In the genomic region with DNA sequence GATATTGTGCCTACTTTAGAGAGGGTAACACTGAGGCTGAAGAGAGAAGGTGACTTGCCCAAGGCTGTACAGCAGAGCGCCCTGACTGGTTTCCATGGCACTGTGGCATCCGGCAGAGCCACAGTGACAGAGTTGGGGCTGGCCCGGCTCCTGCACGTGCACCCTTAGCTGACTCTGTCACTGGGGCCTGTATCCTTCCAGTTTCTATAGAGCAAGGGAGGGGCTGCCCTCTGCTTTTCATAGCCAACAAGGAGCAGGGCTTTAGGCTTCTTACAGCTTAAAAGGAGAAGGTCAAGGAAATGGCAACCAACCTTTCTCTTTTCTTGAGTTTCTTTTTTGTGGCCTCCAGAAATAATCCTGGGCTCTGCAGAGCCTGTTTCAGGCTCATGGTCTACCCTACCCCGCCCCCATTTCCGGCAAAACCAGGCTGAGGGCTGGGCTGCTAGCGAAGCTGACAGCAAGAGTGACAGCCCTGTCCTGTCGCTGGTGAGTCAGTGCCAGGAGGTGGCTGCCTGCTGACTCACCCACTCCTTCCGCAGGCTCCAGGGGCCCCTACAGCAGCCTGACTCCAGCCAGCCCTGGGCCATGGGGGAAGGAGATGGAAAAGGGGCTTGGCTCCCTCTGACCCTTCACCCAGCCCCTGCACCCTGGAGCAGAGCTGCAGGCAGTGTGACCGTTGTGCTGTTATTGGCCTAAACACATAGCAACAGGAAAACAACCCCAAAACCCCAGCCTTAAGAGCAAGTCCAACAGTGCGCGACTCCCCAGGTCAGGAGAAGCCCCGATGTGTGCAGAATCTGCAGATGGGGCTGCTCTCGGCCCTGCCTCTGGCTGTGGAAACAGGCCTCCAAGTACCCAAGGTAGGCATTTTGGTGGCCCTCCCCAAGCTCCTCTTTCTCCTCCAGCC, we compare ENCODE assay signal across 8 cellular contexts. TPM values are rescaled to one million over a fixed set of nuclear protein-coding genes. Genes with fewer than 3 reads are reported as not detected.
DNase-seq lines count a peak whose midpoint lies in the region; ATAC-seq and TF ChIP-seq lines count a peak whose summit lies in the region.

No MANE protein-coding gene starts in this region.

- peak; percentile 75 for ATAC-seq in GM21447 (IDR thresholded peaks at IDR 0.05; ENCODE audit: unreplicated experiment)

- peaks cover 82% of the 10 kb centered on the region for H3K79me2 ChIP-seq in hepatocyte

- 49% methylated on average over 14 of the region's 14 CpGs for WGBS in hepatocyte (ENCODE audit: low lambda C conversion rate, missing lambda C conversion rate)

- peak overlapping the region; percentile 43 for H3K4me2 ChIP-seq in hepatocyte

- H3K27me3 ChIP-seq in hepatocyte: no peaks in the 10 kb centered on the region

- DNase-seq in DMS79 treated with DMSO at 0.1 percent for 48 hours (lab: John Stamatoyannopoulos, UW): peak; percentile 43
- peak; percentile 96 for DNase-seq in HT1080 (ENCODE audit: low read depth)
- DNase-seq in T-helper 1 cell: peak; percentile 86 to 97 (median 91)
- peak; percentile 72 for DNase-seq in amniotic epithelial cell (ENCODE audit: low read depth)
- DNase-seq in hepatocyte (ENCODE audit: low spot score): peak; percentile 93
- no peak for DNase-seq in cerebellum (ENCODE audit: low spot score)

- H3K9me2 ChIP-seq in hepatocyte (replicated peaks; ENCODE audit: insufficient read depth): no peaks in the 10 kb centered on the region

- H3K4me1 ChIP-seq in hepatocyte (ENCODE audit: insufficient read depth): peaks cover 26% of the 10 kb centered on the region

- peak overlapping the region; percentile 93 for H3K27ac ChIP-seq in hepatocyte
- H3K27ac ChIP-seq in skin epidermis: peak overlapping the region; percentile 14 to 99 (median 85)

- H3K4me3 ChIP-seq in hepatocyte (no peak overlapping the region), skin epidermis (peak overlapping the region in 2 of 7 experiments; percentile 8 to 15)

- H3K9me3 ChIP-seq in hepatocyte (ENCODE audit: low read depth): no peaks in the 10 kb centered on the region

- peaks cover 17% of the 10 kb centered on the region for H4K20me1 ChIP-seq in hepatocyte (ENCODE audit: insufficient read depth, poor library complexity, severe bottlenecking)

- H2AFZ ChIP-seq in hepatocyte: no peak overlapping the region

- H3K36me3 ChIP-seq in hepatocyte (replicated peaks; ENCODE audit: insufficient read depth, low read depth): no peaks in the 10 kb centered on the region

- TF ChIP-seq CTCF in hepatocyte (IDR thresholded peaks at IDR 0.05; ENCODE audit: poor library complexity): no peak

RNA-seq across cellular contexts. Expression of a gene that starts 29.8 kb away (rescaled TPM):
- 36.3 and 40.1 TPM in 2 replicates for total RNA-seq in HT1080 (2014; rRNA removed; shearing (Covaris generic))
- 23.8 and 30.5 TPM in 2 replicates for polyA plus RNA-seq in HT1080 (2015; cell fraction: cytosol; rRNA removed)
- polyA plus RNA-seq in HT1080 (2015; cell fraction: nucleus; rRNA removed): 99.9 and 112 TPM in 2 replicates
- total RNA-seq in hepatocyte (57.1 and 58.9 TPM in 2 replicates), cerebellum (24.6 TPM)
- 30.7 and 31.8 TPM in 2 replicates for polyA plus RNA-seq in hepatocyte
